In the genomic region with DNA sequence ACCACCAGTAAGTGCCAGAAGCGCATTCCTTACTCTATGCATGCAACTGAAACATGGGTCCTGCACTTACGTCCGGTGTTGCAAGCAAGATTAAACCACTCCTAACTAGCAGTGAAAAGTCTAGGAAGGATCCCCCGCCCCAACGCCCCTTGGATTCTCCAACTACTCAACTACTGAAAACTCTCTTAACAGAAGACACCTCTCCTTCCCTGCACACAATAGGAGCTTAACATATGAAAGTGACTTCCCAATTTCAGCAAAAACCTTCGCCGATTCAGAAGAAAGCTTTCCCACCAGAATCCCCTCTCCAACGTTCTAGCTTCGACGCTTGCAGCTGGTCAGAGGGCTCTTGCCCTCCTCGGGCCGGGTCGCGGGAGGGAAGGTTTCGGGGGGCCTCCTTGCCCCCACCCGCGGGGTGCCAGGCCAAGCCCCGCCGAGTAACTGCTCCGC, we compare ENCODE assay signal across 8 cellular contexts. TPM values are rescaled to one million over a fixed set of nuclear protein-coding genes. Genes with fewer than 3 reads are reported as not detected.
DNase-seq lines count a peak whose midpoint lies in the region; ATAC-seq and TF ChIP-seq lines count a peak whose summit lies in the region.

No MANE protein-coding gene starts in this region.

- H3K79me2 ChIP-seq in ACC112 (ENCODE audit: control insufficient read depth, insufficient read depth, low read length, unreplicated experiment) (peaks cover 54% of the 10 kb centered on the region), PC-3 (ENCODE audit: low read length) (peaks cover 56% of the 10 kb centered on the region)

- H3K4me2 ChIP-seq in PC-3 (ENCODE audit: low read length), result peak overlapping the region; percentile 88

- H3K9me2 ChIP-seq in PC-3 (replicated peaks; ENCODE audit: low read length), result no peaks in the 10 kb centered on the region

- H3K36me3 ChIP-seq in ACC112 (ENCODE audit: insufficient read depth, low read length), result peaks cover 12% of the 10 kb centered on the region
- peaks cover 24% of the 10 kb centered on the region for H3K36me3 ChIP-seq in PC-3 (ENCODE audit: low read depth, low read length)
- peaks cover 20% of the 10 kb centered on the region for H3K36me3 ChIP-seq in lower lobe of right lung
- peaks cover 23% of the 10 kb centered on the region for H3K36me3 ChIP-seq in upper lobe of right lung

- no peaks in the 10 kb centered on the region for H3K9me3 ChIP-seq in PC-3 (ENCODE audit: low read length)
- H3K9me3 ChIP-seq in lower lobe of right lung, result no peaks in the 10 kb centered on the region
- no peaks in the 10 kb centered on the region for H3K9me3 ChIP-seq in upper lobe of right lung

- intact Hi-C loops in PC-3 (cut with micrococcal nuclease) (loop anchor here (1.0 kb wide), 3 partner anchors 17 to 124 kb away; no protein-coding TSS in a partner anchor), lower lobe of right lung (cut with DNase I) (no loop called here), upper lobe of right lung (cut with DNase I) (no loop called here)

- H3K9ac ChIP-seq in PC-3 (ENCODE audit: low read length), result peak overlapping the region; percentile 98

- DNase-seq in PC-3 (peak; percentile 47), cerebellar cortex (ENCODE audit: low spot score) (peak; percentile 12), lower lobe of right lung (no peak), upper lobe of right lung (no peak), DMS79 treated with DMSO at 0.1 percent for 48 hours (lab: John Stamatoyannopoulos, UW) (no peak)

- no peaks in the 10 kb centered on the region for H3F3A ChIP-seq in PC-3 (ENCODE audit: low read length, unreplicated experiment)

- peak overlapping the region; percentile 93 for H3K4me3 ChIP-seq in ACC112 (ENCODE audit: low read depth, low read length)
- peak overlapping the region; percentile 95 for H3K4me3 ChIP-seq in PC-3 (ENCODE audit: low read length)
- peak overlapping the region; percentile 96 for H3K4me3 ChIP-seq in lower lobe of right lung
- H3K4me3 ChIP-seq in upper lobe of right lung, result peak overlapping the region; percentile 96

- H3K27me3 ChIP-seq in ACC112 (ENCODE audit: insufficient read depth, low read length), result no peaks in the 10 kb centered on the region
- no peaks in the 10 kb centered on the region for H3K27me3 ChIP-seq in PC-3 (ENCODE audit: low read length)
- no peaks in the 10 kb centered on the region for H3K27me3 ChIP-seq in lower lobe of right lung (ENCODE audit: low read depth)
- no peaks in the 10 kb centered on the region for H3K27me3 ChIP-seq in upper lobe of right lung

- H4K20me1 ChIP-seq in PC-3 (ENCODE audit: low read length), result peaks cover 7% of the 10 kb centered on the region

- H2AFZ ChIP-seq in ACC112 (ENCODE audit: low read length, unreplicated experiment) (no peak overlapping the region), PC-3 (ENCODE audit: low read length) (peak overlapping the region; percentile 84)

- POLR2A ChIA-PET in PC-3 (lab: Charles Lee; ENCODE audit: unreplicated experiment), result interaction anchor here (1.0 kb wide), 1 partner anchor 17 kb away, joined by 3 read pairs; no protein-coding TSS in a partner anchor

- TSS peak; percentile 60 for BruUV-seq in PC-3 (replicated peaks; lab: Mats Ljungman, UMichigan)

- CTCF ChIA-PET in PC-3 (lab: Charles Lee), result interaction anchor here (1.0 kb wide), 1 partner anchor 66 kb away, joined by 9 read pairs; no protein-coding TSS in a partner anchor

- H3K27ac ChIP-seq in ACC112 (ENCODE audit: low read depth, low read length), result peak overlapping the region; percentile 93
- peak overlapping the region; percentile 90 for H3K27ac ChIP-seq in PC-3 (ENCODE audit: low read length)
- peak overlapping the region; percentile 96 for H3K27ac ChIP-seq in lower lobe of right lung
- peak overlapping the region; percentile 97 for H3K27ac ChIP-seq in upper lobe of right lung

- peaks cover 13% of the 10 kb centered on the region for H3K4me1 ChIP-seq in ACC112 (ENCODE audit: control insufficient read depth, insufficient read depth, low read length, unreplicated experiment)
- peaks cover 31% of the 10 kb centered on the region for H3K4me1 ChIP-seq in PC-3 (ENCODE audit: insufficient read depth, low read length)
- peaks cover 22% of the 10 kb centered on the region for H3K4me1 ChIP-seq in lower lobe of right lung
- peaks cover 15% of the 10 kb centered on the region for H3K4me1 ChIP-seq in upper lobe of right lung

- ATAC-seq in GM18511 (IDR thresholded peaks at IDR 0.05; ENCODE audit: unreplicated experiment), result peak; percentile 6
- ATAC-seq in PC-3, result peak; percentile 21
- peak; percentile 27 to 31 for ATAC-seq in lower lobe of right lung
- ATAC-seq in upper lobe of right lung, result peak; percentile 4
- no peak for ATAC-seq in HG03378 (IDR thresholded peaks at IDR 0.05; ENCODE audit: unreplicated experiment)

- TF ChIP-seq CTCF in PC-3 (conservative IDR thresholded peaks at IDR 0.05; ENCODE audit: low read depth, low read length) (no peak), lower lobe of right lung (IDR thresholded peaks at IDR 0.05) (no peak), upper lobe of right lung (IDR thresholded peaks at IDR 0.05) (no peak)

RNA-seq across cellular contexts. Expression of gene IWS1, which starts 0.6 kb away (rescaled TPM):
- total RNA-seq in PC-3 (2014; rRNA removed) (51.4 and 63.6 TPM in 2 replicates), lower lobe of right lung (36.7 TPM), upper lobe of right lung (39.3 TPM)

RNA-seq across cellular contexts. Expression of gene MYO7B, which starts 9.8 kb away (rescaled TPM):
- 28.0 and 37.8 TPM in 2 replicates for total RNA-seq in PC-3 (2014; rRNA removed)
- total RNA-seq in lower lobe of right lung, result 5.2 TPM
- 2.2 TPM for total RNA-seq in upper lobe of right lung

Comparison
In these comparisons a context has a peak if more than half of its experiments do, and no peak if none do; other contexts are left out.
1. DNase-seq: peak in PC-3 (single experiment) and cerebellar cortex (single experiment); none in lower lobe of right lung (single experiment), upper lobe of right lung (single experiment) and DMS79 treated with DMSO at 0.1 percent for 48 hours (single experiment).
2. Peak in every context shown above with its lines, with median percentiles within 50 percentile points of each other: H3K27ac ChIP-seq and H3K4me3 ChIP-seq.